Comparison of ENCODE assay signal across 9 cellular contexts in genomic region chr5:172870807-172871431, GRCh38. TPM values are rescaled to one million over a fixed set of nuclear protein-coding genes. Genes with fewer than 3 reads are reported as not detected.
DNase-seq lines count a peak whose midpoint lies in the region; ATAC-seq and TF ChIP-seq lines count a peak whose summit lies in the region.
"Had no signal": no experiment of that assay in that cellular context is flagged by ENCODE, and none has a peak within 500 bp of the region (broad histone marks: within the 10 kb centered on the region; RNA-seq: fewer than 3 reads in every experiment).

No MANE protein-coding gene starts in this region.

- intact Hi-C loops in heart right ventricle (cut with DNase I) = loop anchor here in 3 of 10 donors (1.0 to 5.0 kb wide), 4 partner anchors 22 to 100 kb away; partner anchors contain the start of gene DUSP1 (in 2 of the 3)
- intact Hi-C loops in cardiac septum (cut with DNase I) = loop anchor here (5.0 kb wide), 1 partner anchor 74 kb away; no protein-coding TSS in a partner anchor
- intact Hi-C loops in left ventricle myocardium inferior (cut with micrococcal nuclease) = no loop called here

- no peaks in the 10 kb centered on the region for H3K27me3 Mint-ChIP-seq in activated T-cell treated with anti-CD3 and anti-CD28 coated beads, Interleukin-2, amount 50 U/mL, for 24 hours

- no peak for TF ChIP-seq CTCF in heart right ventricle (IDR thresholded peaks at IDR 0.05)
- TF ChIP-seq CTCF in left ventricle myocardium inferior (IDR thresholded peaks at IDR 0.05; ENCODE audit: borderline replicate concordance) = no peak
- TF ChIP-seq CTCF in parathyroid adenoma (IDR thresholded peaks at IDR 0.05) = no peak

- H3K9me3 ChIP-seq in heart right ventricle (no peaks in the 10 kb centered on the region), left ventricle myocardium inferior (replicated peaks) (no peaks in the 10 kb centered on the region), parathyroid adenoma (ENCODE audit: control insufficient read depth, low read length) (no peaks in the 10 kb centered on the region)

- peaks cover 60 to 100% (median 93%) of the 10 kb centered on the region in 9 donors for H3K4me1 ChIP-seq in heart right ventricle
- H3K4me1 ChIP-seq in left ventricle myocardium inferior = peaks cover 100% of the 10 kb centered on the region
- H3K4me1 ChIP-seq in parathyroid adenoma = peaks cover 25% of the 10 kb centered on the region

- H3K27ac ChIP-seq in heart right ventricle (peak overlapping the region; percentile 82 to 97 (median 92)), left ventricle myocardium inferior (replicated peaks) (peak overlapping the region; percentile 95), parathyroid adenoma (peak overlapping the region; percentile 58)

- H3K36me3 Mint-ChIP-seq in activated T-cell treated with anti-CD3 and anti-CD28 coated beads, Interleukin-2, amount 50 U/mL, for 24 hours (ENCODE audit: low read depth) = no peaks in the 10 kb centered on the region

- ATAC-seq in heart right ventricle = no peak
- no peak for ATAC-seq in GM18867 (IDR thresholded peaks at IDR 0.05; ENCODE audit: unreplicated experiment)

- H3K79me2 ChIP-seq in parathyroid adenoma = peaks cover 5% of the 10 kb centered on the region

- H3K9me3 Mint-ChIP-seq in activated T-cell treated with anti-CD3 and anti-CD28 coated beads, Interleukin-2, amount 50 U/mL, for 24 hours = no peaks in the 10 kb centered on the region

- H3K4me3 Mint-ChIP-seq in activated T-cell treated with anti-CD3 and anti-CD28 coated beads, Interleukin-2, amount 50 U/mL, for 24 hours = no peak overlapping the region

- H3K27me3 ChIP-seq in heart right ventricle = no peaks in the 10 kb centered on the region
- no peaks in the 10 kb centered on the region for H3K27me3 ChIP-seq in left ventricle myocardium inferior (ENCODE audit: low read depth)
- H3K27me3 ChIP-seq in parathyroid adenoma (ENCODE audit: control insufficient read depth, insufficient read depth, low read length) = no peaks in the 10 kb centered on the region

- 40 to 49% methylated on average over 16 of the region's 16 CpGs for WGBS in heart right ventricle, 2 donors

- H3K4me3 ChIP-seq in heart right ventricle = no peak overlapping the region
- no peak overlapping the region for H3K4me3 ChIP-seq in left ventricle myocardium inferior
- no peak overlapping the region for H3K4me3 ChIP-seq in parathyroid adenoma (ENCODE audit: low read depth, low read length)

- DNase-seq in heart right ventricle = peak; percentile 42 to 51
- no peak for DNase-seq in cardiac septum (ENCODE audit: low spot score)
- no peak for DNase-seq in left ventricle myocardium inferior
- DNase-seq in epidermal melanocyte (ENCODE audit: insufficient read length, low spot score) = no peak
- no peak for DNase-seq in NCI-H1417 (lab: John Stamatoyannopoulos, UW)
- no peak for DNase-seq in activated T-cell treated with anti-CD3 and anti-CD28 coated beads, Interleukin-2, amount 50 U/mL, for 24 hours
- DNase-seq: activated gamma-delta T cell had no signal

- no peak overlapping the region for H3K27ac Mint-ChIP-seq in activated T-cell treated with anti-CD3 and anti-CD28 coated beads, Interleukin-2, amount 50 U/mL, for 24 hours

- H3K4me1 Mint-ChIP-seq in activated T-cell treated with anti-CD3 and anti-CD28 coated beads, Interleukin-2, amount 50 U/mL, for 24 hours (ENCODE audit: low read depth) = peaks cover 33% of the 10 kb centered on the region

- no peaks in the 10 kb centered on the region for H3K36me3 ChIP-seq in heart right ventricle
- H3K36me3 ChIP-seq in left ventricle myocardium inferior = no peaks in the 10 kb centered on the region
- H3K36me3 ChIP-seq in parathyroid adenoma (ENCODE audit: control insufficient read depth, insufficient read depth, low read length) = no peaks in the 10 kb centered on the region

- no peak overlapping the region for H2AFZ ChIP-seq in parathyroid adenoma

- no peak overlapping the region for H3K9ac ChIP-seq in parathyroid adenoma

- H3K4me2 ChIP-seq in parathyroid adenoma (ENCODE audit: low read length) = no peak overlapping the region

RNA-seq across cellular contexts. Expression of gene ERGIC1, which starts 36.9 kb away (rescaled TPM):
- 10 to 100 TPM; 60.3 to 91.9 (median 74.2) TPM for total RNA-seq in heart right ventricle
- polyA plus RNA-seq in heart right ventricle = 10 to 100 TPM; 48.0 to 64.9 TPM
- 76.9 TPM for total RNA-seq in cardiac septum
- 79.4 TPM for total RNA-seq in left ventricle myocardium inferior

Comparison
In these comparisons a context has a peak if more than half of its experiments do, and no peak if none do; other contexts are left out.
1. DNase-seq: peak in heart right ventricle (2 of 2); none in cardiac septum (single experiment), left ventricle myocardium inferior (single experiment), epidermal melanocyte (single experiment), NCI-H1417 (0 of 3) and activated T-cell treated with anti-CD3 and anti-CD28 coated beads, Interleukin-2, amount 50 U/mL, for 24 hours (single experiment).
2. Peak in every context shown above with its lines, with median percentiles within 50 percentile points of each other: H3K27ac ChIP-seq.